Comparison of ENCODE assay signal across 10 cellular contexts in the genomic region with DNA sequence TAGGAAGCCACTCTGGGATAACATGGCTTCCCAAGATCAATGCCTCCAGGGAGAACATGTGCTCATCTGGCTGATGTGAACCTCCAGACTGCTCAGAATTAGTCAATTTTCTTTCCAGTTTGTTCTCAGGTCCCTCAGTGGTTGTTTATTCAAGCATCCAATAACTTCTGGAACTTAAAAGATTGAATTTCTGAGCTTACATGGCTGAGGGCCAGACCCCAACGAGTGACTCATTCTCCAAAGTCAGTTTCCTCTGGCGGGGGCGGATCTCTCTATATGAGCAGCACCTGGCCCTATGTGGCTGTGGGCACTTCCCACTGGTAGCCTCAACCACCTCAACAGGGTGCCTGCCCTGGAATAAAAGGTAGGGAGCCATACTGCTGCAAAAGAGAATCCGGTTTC. TPM values are rescaled to one million over a fixed set of nuclear protein-coding genes. Genes with fewer than 3 reads are reported as not detected.
A peak's percentile ranks its signal among the peaks of the same experiment; 100 is the strongest.
DNase-seq lines count a peak whose midpoint lies in the region; ATAC-seq, FAIRE-seq and TF ChIP-seq lines count a peak whose summit lies in the region.
"Had no signal": no experiment of that assay in that cellular context is flagged by ENCODE, and none has a peak within 500 bp of the region (broad histone marks: within the 10 kb centered on the region; RNA-seq: fewer than 3 reads in every experiment).

No MANE protein-coding gene starts in this region.

- no peak overlapping the region for H3K27ac Mint-ChIP-seq in activated T-helper 17 cell treated with anti-CD3 and anti-CD28 coated beads, Interleukin-2, amount 50 U/mL, for 72 hours
- no peak overlapping the region for H3K27ac Mint-ChIP-seq in glutamatergic neuron (ENCODE audit: unreplicated experiment)
- H3K27ac Mint-ChIP-seq: activated naive CD8-positive, alpha-beta T cell had no signal

- peak; percentile 96 for ATAC-seq in activated T-helper 17 cell treated with anti-CD3 and anti-CD28 coated beads, Interleukin-2, amount 50 U/mL, for 72 hours (replicated peaks)
- ATAC-seq in upper lobe of right lung = no peak
- ATAC-seq in HG02759 (IDR thresholded peaks at IDR 0.05; ENCODE audit: unreplicated experiment) = no peak

- H4K20me1 ChIP-seq in keratinocyte (ENCODE audit: control insufficient read depth, extremely low read depth, insufficient read depth, low read length) = no peaks in the 10 kb centered on the region

- TF ChIP-seq CTCF in keratinocyte (optimal IDR thresholded peaks at IDR 0.05 in 1 of 3, IDR thresholded peaks at IDR 0.05 in 1 of 3, conservative IDR thresholded peaks at IDR 0.05 in 1 of 3; ENCODE audit: extremely low read depth in 1 of 3, insufficient read depth in 2 of 3, low read length in 3 of 3) (no peak), upper lobe of right lung (IDR thresholded peaks at IDR 0.05) (no peak), glutamatergic neuron (IDR thresholded peaks at IDR 0.05; ENCODE audit: partially characterized antibody, unreplicated experiment) (no peak)

- no peaks in the 10 kb centered on the region for H3K9me3 Mint-ChIP-seq in activated T-helper 17 cell treated with anti-CD3 and anti-CD28 coated beads, Interleukin-2, amount 50 U/mL, for 72 hours
- peaks cover 9% of the 10 kb centered on the region for H3K9me3 Mint-ChIP-seq in glutamatergic neuron (ENCODE audit: unreplicated experiment)

- no peak overlapping the region for H3K4me2 ChIP-seq in keratinocyte (ENCODE audit: control insufficient read depth, extremely low read depth, insufficient read depth, low read depth, low read length)

- dilution Hi-C loops in keratinocyte (cut with MboI; ENCODE audit: extremely low pct_ligation_motif_present, low sequenced_read_pairs) = no loop called here

- no peaks in the 10 kb centered on the region for H3K9me1 ChIP-seq in keratinocyte (ENCODE audit: control insufficient read depth, extremely low read depth, insufficient read depth, low read length)

- peak; percentile 89 for FAIRE-seq in keratinocyte (lab: Jason Lieb, UNC)
- FAIRE-seq: pancreas had no signal

- H3K4me1 Mint-ChIP-seq in activated T-helper 17 cell treated with anti-CD3 and anti-CD28 coated beads, Interleukin-2, amount 50 U/mL, for 72 hours = no peaks in the 10 kb centered on the region
- H3K4me1 Mint-ChIP-seq in glutamatergic neuron (ENCODE audit: low read depth, unreplicated experiment) = peaks cover 10% of the 10 kb centered on the region

- no peak overlapping the region for H3K4me3 ChIP-seq in keratinocyte (ENCODE audit: control insufficient read depth in 2 of 3, extremely low read depth in 1 of 3, insufficient read depth in 2 of 3, low read depth in 1 of 3, low read length in 3 of 3)
- no peak overlapping the region for H3K4me3 ChIP-seq in upper lobe of right lung
- H3K4me3 ChIP-seq: pancreas had no signal

- H3K27me3 ChIP-seq in keratinocyte (ENCODE audit: control insufficient read depth, extremely low read depth, insufficient read depth, low read length) (peaks cover 16% of the 10 kb centered on the region), upper lobe of right lung (no peaks in the 10 kb centered on the region)
- H3K27me3 ChIP-seq: pancreas had no signal

- H3K36me3 ChIP-seq in keratinocyte (ENCODE audit: control insufficient read depth in 2 of 2, extremely low read depth in 1 of 2, insufficient read depth in 2 of 2, low read length in 2 of 2) (no peaks in the 10 kb centered on the region), upper lobe of right lung (no peaks in the 10 kb centered on the region)
- H3K36me3 ChIP-seq: pancreas had no signal

- H3K27me3 Mint-ChIP-seq in activated T-helper 17 cell treated with anti-CD3 and anti-CD28 coated beads, Interleukin-2, amount 50 U/mL, for 72 hours = peaks cover 29% of the 10 kb centered on the region
- peaks cover 5% of the 10 kb centered on the region for H3K27me3 Mint-ChIP-seq in glutamatergic neuron (ENCODE audit: unreplicated experiment)
- H3K27me3 Mint-ChIP-seq: activated naive CD8-positive, alpha-beta T cell had no signal

- H3K9me3 ChIP-seq in keratinocyte (ENCODE audit: control insufficient read depth, low read depth, low read length) = no peaks in the 10 kb centered on the region
- H3K9me3 ChIP-seq in upper lobe of right lung = no peaks in the 10 kb centered on the region
- H3K9me3 ChIP-seq: pancreas had no signal

- H3K27ac ChIP-seq in keratinocyte (ENCODE audit: control insufficient read depth, insufficient read depth, low read length) (no peak overlapping the region), upper lobe of right lung (no peak overlapping the region)
- H3K27ac ChIP-seq: pancreas had no signal

- H3K9ac ChIP-seq in keratinocyte (ENCODE audit: control insufficient read depth, extremely low read depth, insufficient read depth, low read length) = no peak overlapping the region

- H3K4me3 Mint-ChIP-seq in activated T-helper 17 cell treated with anti-CD3 and anti-CD28 coated beads, Interleukin-2, amount 50 U/mL, for 72 hours = no peak overlapping the region
- no peak overlapping the region for H3K4me3 Mint-ChIP-seq in glutamatergic neuron (ENCODE audit: unreplicated experiment)
- H3K4me3 Mint-ChIP-seq: activated naive CD8-positive, alpha-beta T cell had no signal

- no peaks in the 10 kb centered on the region for H3K36me3 Mint-ChIP-seq in activated T-helper 17 cell treated with anti-CD3 and anti-CD28 coated beads, Interleukin-2, amount 50 U/mL, for 72 hours (ENCODE audit: low read depth)
- H3K36me3 Mint-ChIP-seq in glutamatergic neuron (ENCODE audit: unreplicated experiment) = no peaks in the 10 kb centered on the region
- H3K36me3 Mint-ChIP-seq: activated naive CD8-positive, alpha-beta T cell had no signal

- peaks cover 10% of the 10 kb centered on the region for H3K4me1 ChIP-seq in keratinocyte (ENCODE audit: control insufficient read depth, extremely low read depth, insufficient read depth, low read length)
- H3K4me1 ChIP-seq in upper lobe of right lung = no peaks in the 10 kb centered on the region
- H3K4me1 ChIP-seq: pancreas had no signal

- no peaks in the 10 kb centered on the region for H3K79me2 ChIP-seq in keratinocyte (ENCODE audit: control insufficient read depth, insufficient read depth, low read length)

- H2AFZ ChIP-seq in keratinocyte (ENCODE audit: control insufficient read depth, low read length) = no peak overlapping the region

- intact Hi-C loops in upper lobe of right lung (cut with DNase I) = no loop called here

- DNase-seq in A172 (ENCODE audit: low spot score) (peak; percentile 69), HPDE6-E6E7 (ENCODE audit: extremely low spot score) (peak; percentile 5), keratinocyte (ENCODE audit: low read depth, low spot score) (peak; percentile 63), upper lobe of right lung (no peak), OCI-M2 (lab: John Stamatoyannopoulos, UW; ENCODE audit: unreplicated experiment) (no peak), glutamatergic neuron (no peak)

RNA-seq across cellular contexts. Expression of gene LYZL4, which starts 34.0 kb away (rescaled TPM):
- total RNA-seq in A172 (2014; rRNA removed; shearing (Covaris generic)) = not detected in 2 replicates
- not detected for total RNA-seq in activated T-helper 17 cell treated with anti-CD3 and anti-CD28 coated beads, Interleukin-2, amount 50 U/mL, for 72 hours
- polyA plus RNA-seq in keratinocyte = not detected in 3 replicates
- polyA plus RNA-seq in keratinocyte (2011; ENCODE audit: low read depth) = not detected
- polyA plus RNA-seq in keratinocyte (2011; cell fraction: cytosol; rRNA removed) = not detected in 2 replicates
- not detected in 2 replicates for polyA plus RNA-seq in keratinocyte (2011; cell fraction: nucleus; rRNA removed)
- polyA plus RNA-seq in keratinocyte (2012; ENCODE audit: low replicate concordance) = not detected in 2 replicates
- polyA minus RNA-seq in keratinocyte = not detected in 3 replicates
- not detected for polyA minus RNA-seq in keratinocyte (2011; cell fraction: cytosol; rRNA and poly(A)+ RNA removed)
- not detected in 2 replicates for polyA minus RNA-seq in keratinocyte (2011; cell fraction: nucleus; rRNA and poly(A)+ RNA removed)
- not detected for total RNA-seq in upper lobe of right lung
- total RNA-seq in glutamatergic neuron (ENCODE audit: unreplicated experiment) = not detected
- total RNA-seq: pancreas had no signal
- polyA plus RNA-seq: pancreas had no signal

Comparison
In these comparisons a context has a peak if more than half of its experiments do, and no peak if none do; other contexts are left out.
1. DNase-seq: peak in A172 (single experiment), HPDE6-E6E7 (single experiment) and keratinocyte (single experiment); none in upper lobe of right lung (single experiment), OCI-M2 (single experiment) and glutamatergic neuron (single experiment).